ENCODE assay signal across 19 cellular contexts in the genomic region with DNA sequence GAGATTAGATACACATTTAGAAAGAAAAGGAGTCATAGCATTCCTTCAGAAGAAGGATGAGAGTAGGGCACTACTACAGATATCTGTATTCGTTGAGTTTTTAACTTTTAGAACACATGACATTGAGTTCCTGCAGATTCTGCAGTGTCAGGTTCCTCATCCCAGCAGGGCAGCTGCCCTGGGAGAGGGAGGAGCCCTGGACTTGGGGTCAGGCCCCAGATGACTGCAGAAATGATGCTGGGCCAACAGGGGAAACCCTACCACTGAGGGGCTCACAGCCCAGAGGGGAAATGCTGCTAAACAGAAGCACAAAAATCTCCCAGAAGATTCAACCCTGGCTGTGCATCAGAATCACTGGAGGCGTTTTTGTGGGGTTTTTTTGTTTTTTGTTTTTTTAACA.
"Had no signal": no experiment of that assay in that cellular context is flagged by ENCODE, and none has a peak within 500 bp of the region (broad histone marks: within the 10 kb centered on the region; RNA-seq: fewer than 3 reads in every experiment).

No MANE protein-coding gene starts in this region.

- H3K4me3 ChIP-seq: cardiac muscle cell had no signal

- H3K4me3 Mint-ChIP-seq: activated CD8-positive, alpha-beta memory T cell treated with anti-CD3 and anti-CD28 coated beads, Interleukin-2, amount 10 ng/mL, durations not matched to agents 7 days and 5 days; activated naive CD4-positive, alpha-beta T cell treated with anti-CD3 and anti-CD28 coated beads, Interleukin-2, amount 50 U/mL, for 24 hours; activated T-cell treated with anti-CD3 and anti-CD28 coated beads, Interleukin-2, amount 50 U/mL, for 24 hours; activated T-helper 1 cell treated with anti-CD3 and anti-CD28 coated beads, Interleukin-12 subunit alpha, Interleukin-12 subunit beta, Interleukin-2, Interleukin-4 antibody, amounts not matched to agents 30 ng/mL and 10 ng/mL and 1 ng/mL, durations not matched to agents 14 hours and 24 hours and 36 hours; T-helper 17 cell had no signal

- H3K36me3 ChIP-seq: brain microvascular endothelial cell, cardiac muscle cell had no signal

- H3K36me3 Mint-ChIP-seq: activated CD8-positive, alpha-beta memory T cell treated with anti-CD3 and anti-CD28 coated beads, Interleukin-2, amount 10 ng/mL, durations not matched to agents 7 days and 5 days; activated naive CD4-positive, alpha-beta T cell treated with anti-CD3 and anti-CD28 coated beads, Interleukin-2, amount 50 U/mL, for 24 hours had no signal

- H3K27me3 ChIP-seq: brain microvascular endothelial cell, cardiac muscle cell had no signal

- DNase-seq: activated CD4-positive, CD25-positive, alpha-beta regulatory T cell; activated CD8-positive, alpha-beta memory T cell treated with anti-CD3 and anti-CD28 coated beads, Interleukin-2, amount 10 ng/mL, durations not matched to agents 7 days and 5 days; activated effector memory CD4-positive, alpha-beta T cell treated with Interleukin-2 at 50 U/mL for 16 hours; activated naive CD4-positive, alpha-beta T cell; activated T-cell treated with anti-CD3 and anti-CD28 coated beads, Interleukin-2, amount 50 U/mL, for 24 hours; NCI-H1105 treated with DMSO at 0.1 percent for 48 hours; NCI-H1436 treated with DMSO at 0.1 percent for 48 hours; NCI-H187; NCI-H2081; NCI-H510A treated with DMSO at 0.1 percent for 48 hours; NCI-H69; NK-92 treated with Interleukin-12 subunit alpha and Interleukin-12 subunit beta, amount 100 ng/mL, for 24 hours; SHP77; T-helper 17 cell; T-helper 9 cell had no signal

- ATAC-seq: activated CD8-positive, alpha-beta memory T cell treated with anti-CD3 and anti-CD28 coated beads, Interleukin-2, amount 10 ng/mL, durations not matched to agents 7 days and 5 days; T-helper 17 cell had no signal

- H3K9me3 Mint-ChIP-seq: activated naive CD4-positive, alpha-beta T cell treated with anti-CD3 and anti-CD28 coated beads, Interleukin-2, amount 50 U/mL, for 24 hours; activated T-cell treated with anti-CD3 and anti-CD28 coated beads, Interleukin-2, amount 50 U/mL, for 24 hours; activated T-helper 1 cell treated with anti-CD3 and anti-CD28 coated beads, Interleukin-12 subunit alpha, Interleukin-12 subunit beta, Interleukin-2, Interleukin-4 antibody, amounts not matched to agents 30 ng/mL and 10 ng/mL and 1 ng/mL, durations not matched to agents 14 hours and 24 hours and 36 hours had no signal

- H3K27ac ChIP-seq: brain microvascular endothelial cell, cardiac muscle cell had no signal

- H3K27me3 Mint-ChIP-seq: activated CD8-positive, alpha-beta memory T cell treated with anti-CD3 and anti-CD28 coated beads, Interleukin-2, amount 10 ng/mL, durations not matched to agents 7 days and 5 days had no signal

- H3K4me1 Mint-ChIP-seq: activated CD8-positive, alpha-beta memory T cell treated with anti-CD3 and anti-CD28 coated beads, Interleukin-2, amount 10 ng/mL, durations not matched to agents 7 days and 5 days; activated naive CD4-positive, alpha-beta T cell treated with anti-CD3 and anti-CD28 coated beads, Interleukin-2, amount 50 U/mL, for 24 hours; T-helper 17 cell had no signal

- H3K27ac Mint-ChIP-seq: activated CD8-positive, alpha-beta memory T cell treated with anti-CD3 and anti-CD28 coated beads, Interleukin-2, amount 10 ng/mL, durations not matched to agents 7 days and 5 days; activated naive CD4-positive, alpha-beta T cell treated with anti-CD3 and anti-CD28 coated beads, Interleukin-2, amount 50 U/mL, for 24 hours; activated T-cell treated with anti-CD3 and anti-CD28 coated beads, Interleukin-2, amount 50 U/mL, for 24 hours; activated T-helper 1 cell treated with anti-CD3 and anti-CD28 coated beads, Interleukin-12 subunit alpha, Interleukin-12 subunit beta, Interleukin-2, Interleukin-4 antibody, amounts not matched to agents 30 ng/mL and 10 ng/mL and 1 ng/mL, durations not matched to agents 14 hours and 24 hours and 36 hours; T-helper 17 cell had no signal
